In genomic region chr1:185646202-185646683, GRCh38 we compare ENCODE assay signal across 1 cellular context.
A peak's percentile ranks its signal among the peaks of the same experiment; 100 is the strongest.
TF ChIP-seq lines count a peak whose summit lies in the region.

No MANE protein-coding gene starts in this region.

TF ChIP-seq in A549, 52 proteins besides CTCF, POLR2A, EP300 and RAD21:
- TF ChIP-seq ZC3H11A (IDR thresholded peaks at IDR 0.05) = no peak
- peak; percentile 96 to 98 for TF ChIP-seq CEBPB (IDR thresholded peaks at IDR 0.05)
- no peak; the same call in 1 of the 2 replicates for TF ChIP-seq FOSL2 (IDR thresholded peaks at IDR 0.05)
- peak; percentile 75 for TF ChIP-seq FOSL2 (CRISPR knock-in tag; IDR thresholded peaks at IDR 0.05)
- no peak for TF ChIP-seq HEYL (CRISPR knock-in tag; IDR thresholded peaks at IDR 0.05)
- TF ChIP-seq MYC (IDR thresholded peaks at IDR 0.05; ENCODE audit: borderline replicate concordance, low read length) = no peak
- peak; percentile 27 for TF ChIP-seq ZFP36 (IDR thresholded peaks at IDR 0.05; ENCODE audit: borderline replicate concordance, partially characterized antibody)
- TF ChIP-seq JUN (IDR thresholded peaks at IDR 0.05) = peak; percentile 92 to 96
- TF ChIP-seq HOXB13 (CRISPR knock-in tag; IDR thresholded peaks at IDR 0.05; ENCODE audit: low read depth) = 0 out of 2 replicates have a peak, but pooled peaks have one; percentile 31
- TF ChIP-seq KDM1A (IDR thresholded peaks at IDR 0.05; ENCODE audit: low read depth) = no peak
- no peak for TF ChIP-seq HDAC2 (IDR thresholded peaks at IDR 0.05)
- TF ChIP-seq FOXS1 (CRISPR knock-in tag; IDR thresholded peaks at IDR 0.05) = no peak
- no peak for TF ChIP-seq HOXB5 (CRISPR knock-in tag; IDR thresholded peaks at IDR 0.05)
- TF ChIP-seq JUNB (IDR thresholded peaks at IDR 0.05) = peak; percentile 84
- TF ChIP-seq HOXA7 (CRISPR knock-in tag; IDR thresholded peaks at IDR 0.05) = no peak
- TF ChIP-seq ESRRA (IDR thresholded peaks at IDR 0.05; ENCODE audit: borderline replicate concordance, low read length) = no peak
- no peak for TF ChIP-seq RCOR1 (IDR thresholded peaks at IDR 0.05; ENCODE audit: low read depth, low read length)
- TF ChIP-seq ELK1 (IDR thresholded peaks at IDR 0.05; ENCODE audit: low read depth, low read length) = no peak
- no peak for TF ChIP-seq SREBF2 (IDR thresholded peaks at IDR 0.05)
- TF ChIP-seq BHLHE40 (IDR thresholded peaks at IDR 0.05; ENCODE audit: low read depth, low read length) = no peak
- no peak for TF ChIP-seq RNF2 (IDR thresholded peaks at IDR 0.05; ENCODE audit: borderline replicate concordance, low read depth)
- TF ChIP-seq CHD4 (IDR thresholded peaks at IDR 0.05; ENCODE audit: borderline replicate concordance) = no peak
- no peak for TF ChIP-seq ATOH8 (CRISPR knock-in tag; IDR thresholded peaks at IDR 0.05; ENCODE audit: low read depth)
- no peak for TF ChIP-seq KDM5A (IDR thresholded peaks at IDR 0.05)
- no peak for TF ChIP-seq HMGXB4 (CRISPR knock-in tag; IDR thresholded peaks at IDR 0.05; ENCODE audit: borderline replicate concordance)
- no peak for TF ChIP-seq E2F6 (IDR thresholded peaks at IDR 0.05; ENCODE audit: borderline replicate concordance, low read depth)
- TF ChIP-seq, protein P1, sequence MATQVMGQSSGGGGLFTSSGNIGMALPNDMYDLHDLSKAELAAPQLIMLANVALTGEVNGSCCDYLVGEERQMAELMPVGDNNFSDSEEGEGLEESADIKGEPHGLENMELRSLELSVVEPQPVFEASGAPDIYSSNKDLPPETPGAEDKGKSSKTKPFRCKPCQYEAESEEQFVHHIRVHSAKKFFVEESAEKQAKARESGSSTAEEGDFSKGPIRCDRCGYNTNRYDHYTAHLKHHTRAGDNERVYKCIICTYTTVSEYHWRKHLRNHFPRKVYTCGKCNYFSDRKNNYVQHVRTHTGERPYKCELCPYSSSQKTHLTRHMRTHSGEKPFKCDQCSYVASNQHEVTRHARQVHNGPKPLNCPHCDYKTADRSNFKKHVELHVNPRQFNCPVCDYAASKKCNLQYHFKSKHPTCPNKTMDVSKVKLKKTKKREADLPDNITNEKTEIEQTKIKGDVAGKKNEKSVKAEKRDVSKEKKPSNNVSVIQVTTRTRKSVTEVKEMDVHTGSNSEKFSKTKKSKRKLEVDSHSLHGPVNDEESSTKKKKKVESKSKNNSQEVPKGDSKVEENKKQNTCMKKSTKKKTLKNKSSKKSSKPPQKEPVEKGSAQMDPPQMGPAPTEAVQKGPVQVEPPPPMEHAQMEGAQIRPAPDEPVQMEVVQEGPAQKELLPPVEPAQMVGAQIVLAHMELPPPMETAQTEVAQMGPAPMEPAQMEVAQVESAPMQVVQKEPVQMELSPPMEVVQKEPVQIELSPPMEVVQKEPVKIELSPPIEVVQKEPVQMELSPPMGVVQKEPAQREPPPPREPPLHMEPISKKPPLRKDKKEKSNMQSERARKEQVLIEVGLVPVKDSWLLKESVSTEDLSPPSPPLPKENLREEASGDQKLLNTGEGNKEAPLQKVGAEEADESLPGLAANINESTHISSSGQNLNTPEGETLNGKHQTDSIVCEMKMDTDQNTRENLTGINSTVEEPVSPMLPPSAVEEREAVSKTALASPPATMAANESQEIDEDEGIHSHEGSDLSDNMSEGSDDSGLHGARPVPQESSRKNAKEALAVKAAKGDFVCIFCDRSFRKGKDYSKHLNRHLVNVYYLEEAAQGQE (IDR thresholded peaks at IDR 0.05) = no peak
- no peak for TF ChIP-seq PHF8 (IDR thresholded peaks at IDR 0.05; ENCODE audit: borderline replicate concordance, low read depth)
- peak; percentile 98 for TF ChIP-seq GATA3 (IDR thresholded peaks at IDR 0.05; ENCODE audit: borderline replicate concordance)
- TF ChIP-seq, protein P2, sequence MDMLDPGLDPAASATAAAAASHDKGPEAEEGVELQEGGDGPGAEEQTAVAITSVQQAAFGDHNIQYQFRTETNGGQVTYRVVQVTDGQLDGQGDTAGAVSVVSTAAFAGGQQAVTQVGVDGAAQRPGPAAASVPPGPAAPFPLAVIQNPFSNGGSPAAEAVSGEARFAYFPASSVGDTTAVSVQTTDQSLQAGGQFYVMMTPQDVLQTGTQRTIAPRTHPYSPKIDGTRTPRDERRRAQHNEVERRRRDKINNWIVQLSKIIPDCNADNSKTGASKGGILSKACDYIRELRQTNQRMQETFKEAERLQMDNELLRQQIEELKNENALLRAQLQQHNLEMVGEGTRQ (IDR thresholded peaks at IDR 0.05) = no peak
- peak; percentile 58; the same call in 1 of the 2 replicates for TF ChIP-seq PBX3 (IDR thresholded peaks at IDR 0.05)
- no peak for TF ChIP-seq NR3C1 (IDR thresholded peaks at IDR 0.05)
- TF ChIP-seq FOSB (CRISPR knock-in tag; IDR thresholded peaks at IDR 0.05) = no peak
- no peak for TF ChIP-seq TP53 (CRISPR knock-in tag; IDR thresholded peaks at IDR 0.05)
- no peak for TF ChIP-seq ZNF302 (CRISPR knock-in tag; IDR thresholded peaks at IDR 0.05)
- no peak for TF ChIP-seq CHD2 (IDR thresholded peaks at IDR 0.05; ENCODE audit: low read length, partially characterized antibody)
- TF ChIP-seq RARB (CRISPR knock-in tag; IDR thresholded peaks at IDR 0.05) = no peak
- no peak for TF ChIP-seq CBX2 (IDR thresholded peaks at IDR 0.05; ENCODE audit: borderline replicate concordance, low read depth)
- TF ChIP-seq SMC3 (IDR thresholded peaks at IDR 0.05) = peak; percentile 52; the same call in 2 of the 3 replicates
- peak; percentile 74 for TF ChIP-seq HES2 (IDR thresholded peaks at IDR 0.05)
- TF ChIP-seq ZSCAN20 (CRISPR knock-in tag; IDR thresholded peaks at IDR 0.05) = no peak
- no peak for TF ChIP-seq POLR2AphosphoS2 (conservative IDR thresholded peaks at IDR 0.05; ENCODE audit: low read length)
- no peak for TF ChIP-seq CBX8 (IDR thresholded peaks at IDR 0.05)
- TF ChIP-seq NPAS2 (CRISPR knock-in tag; IDR thresholded peaks at IDR 0.05; ENCODE audit: borderline replicate concordance) = no peak
- TF ChIP-seq, protein P3, sequence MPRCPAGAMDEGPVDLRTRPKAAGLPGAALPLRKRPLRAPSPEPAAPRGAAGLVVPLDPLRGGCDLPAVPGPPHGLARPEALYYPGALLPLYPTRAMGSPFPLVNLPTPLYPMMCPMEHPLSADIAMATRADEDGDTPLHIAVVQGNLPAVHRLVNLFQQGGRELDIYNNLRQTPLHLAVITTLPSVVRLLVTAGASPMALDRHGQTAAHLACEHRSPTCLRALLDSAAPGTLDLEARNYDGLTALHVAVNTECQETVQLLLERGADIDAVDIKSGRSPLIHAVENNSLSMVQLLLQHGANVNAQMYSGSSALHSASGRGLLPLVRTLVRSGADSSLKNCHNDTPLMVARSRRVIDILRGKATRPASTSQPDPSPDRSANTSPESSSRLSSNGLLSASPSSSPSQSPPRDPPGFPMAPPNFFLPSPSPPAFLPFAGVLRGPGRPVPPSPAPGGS (IDR thresholded peaks at IDR 0.05) = peak; percentile 91; the same call in 2 of the 3 replicates
- no peak for TF ChIP-seq EHF (CRISPR knock-in tag; IDR thresholded peaks at IDR 0.05)
- no peak for TF ChIP-seq EHMT2 (IDR thresholded peaks at IDR 0.05; ENCODE audit: low read depth)
- no peak for TF ChIP-seq MAFK (IDR thresholded peaks at IDR 0.05; ENCODE audit: partially characterized antibody)
- TF ChIP-seq TFCP2L1 (CRISPR knock-in tag; IDR thresholded peaks at IDR 0.05) = no peak
- TF ChIP-seq NFE2L2 (conservative IDR thresholded peaks at IDR 0.05; ENCODE audit: low read length) = no peak
- TF ChIP-seq, protein P4, sequence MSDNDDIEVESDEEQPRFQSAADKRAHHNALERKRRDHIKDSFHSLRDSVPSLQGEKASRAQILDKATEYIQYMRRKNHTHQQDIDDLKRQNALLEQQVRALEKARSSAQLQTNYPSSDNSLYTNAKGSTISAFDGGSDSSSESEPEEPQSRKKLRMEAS (IDR thresholded peaks at IDR 0.05) = peak; percentile 75
- TF ChIP-seq RFX5 (IDR thresholded peaks at IDR 0.05) = no peak
- no peak for TF ChIP-seq MAZ (IDR thresholded peaks at IDR 0.05; ENCODE audit: borderline replicate concordance, low read depth, low read length)
